ENCODE assay signal across 8 cellular contexts in genomic region chr19:36213793-36214387, GRCh38. TPM values are rescaled to one million over a fixed set of nuclear protein-coding genes. Genes with fewer than 3 reads are reported as not detected.
DNase-seq lines count a peak whose midpoint lies in the region; ATAC-seq, FAIRE-seq and TF ChIP-seq lines count a peak whose summit lies in the region.

No MANE protein-coding gene starts in this region.

- DNase-seq in BE2C: no peak
- no peak for DNase-seq in breast epithelium (ENCODE audit: low spot score in 2 of 2)
- peak; percentile 59 for DNase-seq in mesenteric fat pad (ENCODE audit: low spot score)
- no peak for DNase-seq in ACHN
- DNase-seq in NK-92 treated with Interleukin-12 subunit alpha and Interleukin-12 subunit beta, amount 100 ng/mL, for 24 hours (lab: John Stamatoyannopoulos, UW): no peak
- no peak for DNase-seq in D721Med (ENCODE audit: insufficient read length, low spot score)

- CTCF ChIA-PET in HEK293 (lab: Yijun Ruan, JAX): interaction anchor here (0.6 to 1.8 kb wide), 3 partner anchors 21 to 1092 kb away, joined by 3 to 12 read pairs (median 4); no protein-coding TSS in a partner anchor

- FAIRE-seq in D721Med (lab: Jason Lieb, UNC): no peak

- POLR2A ChIA-PET in HEK293 (lab: Yijun Ruan, JAX): interaction anchor here (0.5 to 2.0 kb wide), 30 partner anchors 9 to 1693 kb away, joined by 3 to 19 read pairs (median 5); partner anchors contain the start of genes ALKBH6, CAPNS1, COX6B1 and POLR2I

- no peak for TF ChIP-seq CTCF in BE2C (IDR thresholded peaks at IDR 0.05; ENCODE audit: low read depth, low read length)
- TF ChIP-seq CTCF in HEK293 (tag by site-specific recombination; IDR thresholded peaks at IDR 0.05): peak; percentile 51; the same call in 1 of the 2 replicates
- TF ChIP-seq CTCF in breast epithelium (IDR thresholded peaks at IDR 0.05): no peak
- TF ChIP-seq CTCF in D721Med (IDR thresholded peaks at IDR 0.05; ENCODE audit: insufficient read depth, missing control alignments): no peak

- in situ Hi-C loops in ACHN (cut with HindIII; ENCODE audit: low pct_ligation_motif_present, low pct_unique_long_range_greater_than_20kb, low sequenced_read_pairs): no loop called here

- H3K36me3 ChIP-seq in BE2C: peaks cover 17% of the 10 kb centered on the region
- H3K36me3 ChIP-seq in HEK293 (ENCODE audit: control insufficient read depth in 2 of 2, insufficient read depth in 1 of 2, low read length in 2 of 2): peaks cover 5 to 38% of the 10 kb centered on the region in 2 experiments
- no peaks in the 10 kb centered on the region for H3K36me3 ChIP-seq in breast epithelium

- H3K9me3 ChIP-seq in BE2C (no peaks in the 10 kb centered on the region), HEK293 (ENCODE audit: control insufficient read depth, insufficient read depth, low read depth, low read length) (no peaks in the 10 kb centered on the region), breast epithelium (no peaks in the 10 kb centered on the region)

- intact Hi-C loops in breast epithelium (cut with DNase I; ENCODE audit: low total_unique reads): no loop called here

- H3K4me1 ChIP-seq in BE2C (no peaks in the 10 kb centered on the region; the same call in 1 of the 2 replicates), HEK293 (ENCODE audit: control insufficient read depth, insufficient read depth, low read length) (peaks cover 7% of the 10 kb centered on the region), breast epithelium (peaks cover 0 to 5% of the 10 kb centered on the region in 2 donors)

- H3K27me3 ChIP-seq in BE2C (no peaks in the 10 kb centered on the region), breast epithelium (no peaks in the 10 kb centered on the region)

- H3K27ac ChIP-seq in HEK293 (ENCODE audit: extremely low read depth, low read depth, low read length) (peak overlapping the region; percentile 93; the same call in 1 of the 2 replicates), breast epithelium (peak overlapping the region; percentile 96 to 97)

- H3K4me3 ChIP-seq in BE2C (ENCODE audit: low read depth, low read length): peak overlapping the region; percentile 99
- peak overlapping the region; percentile 67 for H3K4me3 ChIP-seq in HEK293 (ENCODE audit: low read depth, low read length)
- peak overlapping the region; percentile 68 to 95 (median 70) for H3K4me3 ChIP-seq in breast epithelium

- no peak for ATAC-seq in GM19467 (IDR thresholded peaks at IDR 0.05; ENCODE audit: unreplicated experiment)

- TF ChIP-seq POLR2A in breast epithelium (IDR thresholded peaks at IDR 0.05): no peak

TF ChIP-seq in HEK293, 187 proteins besides CTCF, POLR2A, EP300 and RAD21 (continues in another document):
- no peak for TF ChIP-seq ZNF701 (tag by site-specific recombination; IDR thresholded peaks at IDR 0.05)
- no peak; the same call in 1 of the 2 replicates for TF ChIP-seq OSR2 (tag by site-specific recombination; IDR thresholded peaks at IDR 0.05)
- TF ChIP-seq, protein P1, sequence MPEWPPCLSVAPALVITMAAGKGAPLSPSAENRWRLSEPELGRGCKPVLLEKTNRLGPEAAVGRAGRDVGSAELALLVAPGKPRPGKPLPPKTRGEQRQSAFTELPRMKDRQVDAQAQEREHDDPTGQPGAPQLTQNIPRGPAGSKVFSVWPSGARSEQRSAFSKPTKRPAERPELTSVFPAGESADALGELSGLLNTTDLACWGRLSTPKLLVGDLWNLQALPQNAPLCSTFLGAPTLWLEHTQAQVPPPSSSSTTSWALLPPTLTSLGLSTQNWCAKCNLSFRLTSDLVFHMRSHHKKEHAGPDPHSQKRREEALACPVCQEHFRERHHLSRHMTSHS (tag by site-specific recombination; IDR thresholded peaks at IDR 0.05): peak; percentile 27; the same call in 1 of the 2 replicates
- no peak for TF ChIP-seq ZNF292 (tag by site-specific recombination; IDR thresholded peaks at IDR 0.05; ENCODE audit: borderline replicate concordance, low read depth)
- TF ChIP-seq ZNF501 (tag by site-specific recombination; IDR thresholded peaks at IDR 0.05): peak; percentile 94
- TF ChIP-seq MEIS1 (CRISPR knock-in tag; IDR thresholded peaks at IDR 0.05; ENCODE audit: borderline replicate concordance): no peak
- no peak for TF ChIP-seq ZNF555 (tag by site-specific recombination; conservative IDR thresholded peaks at IDR 0.05)
- no peak for TF ChIP-seq ZBTB17 (tag by site-specific recombination; IDR thresholded peaks at IDR 0.05)
- TF ChIP-seq ZNF175 (tag by site-specific recombination; IDR thresholded peaks at IDR 0.05): no peak
- TF ChIP-seq ZNF521 (tag by site-specific recombination; IDR thresholded peaks at IDR 0.05): no peak
- TF ChIP-seq ZNF354C (tag by site-specific recombination; IDR thresholded peaks at IDR 0.05; ENCODE audit: borderline replicate concordance, low read depth): no peak
- no peak for TF ChIP-seq ZNF202 (tag by site-specific recombination; IDR thresholded peaks at IDR 0.05; ENCODE audit: borderline replicate concordance)
- no peak for TF ChIP-seq ZNF558 (tag by site-specific recombination; IDR thresholded peaks at IDR 0.05)
- TF ChIP-seq RBAK (tag by site-specific recombination; IDR thresholded peaks at IDR 0.05): 0 out of 2 replicates have a peak, but pooled peaks have one; percentile 35
- no peak for TF ChIP-seq MYNN (tag by site-specific recombination; IDR thresholded peaks at IDR 0.05; ENCODE audit: borderline replicate concordance)
- TF ChIP-seq ZFHX2 (tag by site-specific recombination; conservative IDR thresholded peaks at IDR 0.05): peak; percentile 98
- TF ChIP-seq ZNF324 (tag by site-specific recombination; IDR thresholded peaks at IDR 0.05): no peak
- TF ChIP-seq, protein P2, sequence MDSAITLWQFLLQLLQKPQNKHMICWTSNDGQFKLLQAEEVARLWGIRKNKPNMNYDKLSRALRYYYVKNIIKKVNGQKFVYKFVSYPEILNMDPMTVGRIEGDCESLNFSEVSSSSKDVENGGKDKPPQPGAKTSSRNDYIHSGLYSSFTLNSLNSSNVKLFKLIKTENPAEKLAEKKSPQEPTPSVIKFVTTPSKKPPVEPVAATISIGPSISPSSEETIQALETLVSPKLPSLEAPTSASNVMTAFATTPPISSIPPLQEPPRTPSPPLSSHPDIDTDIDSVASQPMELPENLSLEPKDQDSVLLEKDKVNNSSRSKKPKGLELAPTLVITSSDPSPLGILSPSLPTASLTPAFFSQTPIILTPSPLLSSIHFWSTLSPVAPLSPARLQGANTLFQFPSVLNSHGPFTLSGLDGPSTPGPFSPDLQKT (IDR thresholded peaks at IDR 0.05; ENCODE audit: borderline replicate concordance, low read depth, low read length): no peak
- TF ChIP-seq ZNF791 (tag by site-specific recombination; IDR thresholded peaks at IDR 0.05): no peak
- no peak for TF ChIP-seq ZNF394 (tag by site-specific recombination; IDR thresholded peaks at IDR 0.05; ENCODE audit: borderline replicate concordance)
- no peak for TF ChIP-seq BCL11B (tag by site-specific recombination; IDR thresholded peaks at IDR 0.05; ENCODE audit: low read depth)
- TF ChIP-seq, protein P3, sequence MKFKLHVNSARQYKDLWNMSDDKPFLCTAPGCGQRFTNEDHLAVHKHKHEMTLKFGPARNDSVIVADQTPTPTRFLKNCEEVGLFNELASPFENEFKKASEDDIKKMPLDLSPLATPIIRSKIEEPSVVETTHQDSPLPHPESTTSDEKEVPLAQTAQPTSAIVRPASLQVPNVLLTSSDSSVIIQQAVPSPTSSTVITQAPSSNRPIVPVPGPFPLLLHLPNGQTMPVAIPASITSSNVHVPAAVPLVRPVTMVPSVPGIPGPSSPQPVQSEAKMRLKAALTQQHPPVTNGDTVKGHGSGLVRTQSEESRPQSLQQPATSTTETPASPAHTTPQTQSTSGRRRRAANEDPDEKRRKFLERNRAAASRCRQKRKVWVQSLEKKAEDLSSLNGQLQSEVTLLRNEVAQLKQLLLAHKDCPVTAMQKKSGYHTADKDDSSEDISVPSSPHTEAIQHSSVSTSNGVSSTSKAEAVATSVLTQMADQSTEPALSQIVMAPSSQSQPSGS (tag by site-specific recombination; IDR thresholded peaks at IDR 0.05; ENCODE audit: low read depth): no peak
- TF ChIP-seq ZNF514 (tag by site-specific recombination; IDR thresholded peaks at IDR 0.05): no peak
- no peak; the same call in 1 of the 2 replicates for TF ChIP-seq ZNF211 (tag by site-specific recombination; IDR thresholded peaks at IDR 0.05; ENCODE audit: low read depth)
- peak; percentile 61 for TF ChIP-seq KLF1 (tag by site-specific recombination; IDR thresholded peaks at IDR 0.05)
- TF ChIP-seq ZBTB26 (tag by site-specific recombination; optimal IDR thresholded peaks at IDR 0.05): no peak
- TF ChIP-seq ZNF530 (tag by site-specific recombination; IDR thresholded peaks at IDR 0.05; ENCODE audit: low read depth): no peak; the same call in 1 of the 2 replicates

RNA-seq across cellular contexts. Expression of gene ZNF565, which starts 0.6 kb away (rescaled TPM):
- polyA plus RNA-seq in BE2C (2012; ENCODE audit: insufficient read depth, insufficient read length, low read depth): 2.5 TPM
- total RNA-seq in breast epithelium: 1 to 10 TPM; 4.3 to 7.8 (median 7.2) TPM
- 3.6 TPM for total RNA-seq in mesenteric fat pad

RNA-seq across cellular contexts. Expression of gene ZNF146, which starts 1.0 kb away (rescaled TPM):
- 117 TPM for polyA plus RNA-seq in BE2C (2012; ENCODE audit: insufficient read depth, insufficient read length, low read depth)
- total RNA-seq in breast epithelium (100 to 1,000 TPM in 1 of 3 donors, 10 to 100 TPM in 2; 55.5 to 109 (median 78.7) TPM), mesenteric fat pad (40.3 TPM)
